11 cellular contexts compared by ENCODE assay signal in genomic region chr17:8892338-8892690, GRCh38. TPM values are rescaled to one million over a fixed set of nuclear protein-coding genes. Genes with fewer than 3 reads are reported as not detected.
DNase-seq lines count a peak whose midpoint lies in the region; ATAC-seq, FAIRE-seq and TF ChIP-seq lines count a peak whose summit lies in the region.
"Had no signal": no experiment of that assay in that cellular context is flagged by ENCODE, and none has a peak within 500 bp of the region (broad histone marks: within the 10 kb centered on the region; RNA-seq: fewer than 3 reads in every experiment).

No MANE protein-coding gene starts in this region.

- no peak for TF ChIP-seq RAD21 in K562 (CRISPR knock-in tag; conservative IDR thresholded peaks at IDR 0.05 in 1 of 2, IDR thresholded peaks at IDR 0.05 in 1 of 2)

- TF ChIP-seq CTCF in DND-41 (IDR thresholded peaks at IDR 0.05; ENCODE audit: borderline replicate concordance, extremely low read depth, low read length, poor library complexity, severe bottlenecking) (no peak), K562 (IDR thresholded peaks at IDR 0.05 in 2 of 3, conservative IDR thresholded peaks at IDR 0.05 in 1 of 3; ENCODE audit: insufficient read depth in 2 of 3, low read depth in 1 of 3, low read length in 3 of 3) (no peak), omental fat pad (IDR thresholded peaks at IDR 0.05) (no peak)

- H3K27ac ChIP-seq in DND-41 (ENCODE audit: low read length) (peak overlapping the region; percentile 34; the same call in 1 of the 2 replicates), K562 (ENCODE audit: extremely low read depth, low read depth, low read length) (no peak overlapping the region), caudate nucleus (ENCODE audit: low read depth, low read length) (no peak overlapping the region)

- H3K79me2 ChIP-seq in DND-41 (ENCODE audit: insufficient read depth, low read length), result no peaks in the 10 kb centered on the region
- H3K79me2 ChIP-seq in K562 (ENCODE audit: control insufficient read depth, insufficient read depth, low read length), result no peaks in the 10 kb centered on the region

- no peak for FAIRE-seq in K562 (lab: Jason Lieb, UNC)

- no TSS peak for BruUV-seq in K562 (replicated peaks; lab: Mats Ljungman, UMichigan)

- no peak for TF ChIP-seq EP300 in K562 (IDR thresholded peaks at IDR 0.05; ENCODE audit: low read length)

- ATAC-seq in DND-41 (ENCODE audit: insufficient read depth, low read depth) (no peak), GM18861 (IDR thresholded peaks at IDR 0.05; ENCODE audit: unreplicated experiment) (peak; percentile 42), HG03432 (IDR thresholded peaks at IDR 0.05; ENCODE audit: unreplicated experiment) (peak; percentile 61), K562 (no peak), omental fat pad (ENCODE audit: low FRiP score) (no peak)
- ATAC-seq: Panc1 had no signal

- H4K20me1 ChIP-seq in DND-41 (ENCODE audit: insufficient read depth, low read length) (no peaks in the 10 kb centered on the region), K562 (replicated peaks; ENCODE audit: control insufficient read depth, insufficient read depth, low read length) (no peaks in the 10 kb centered on the region; the same call in 1 of the 2 replicates)

- H3K4me3 ChIP-seq in DND-41 (ENCODE audit: low read depth in 1 of 2, low read length in 2 of 2), result no peak overlapping the region
- H3K4me3 ChIP-seq in K562, result no peak overlapping the region

- H3K9ac ChIP-seq in DND-41 (ENCODE audit: low read depth, low read length) (no peak overlapping the region), K562 (ENCODE audit: insufficient read depth in 1 of 2, low read depth in 2 of 2, low read length in 2 of 2) (no peak overlapping the region)

- no peaks in the 10 kb centered on the region for H3K9me3 ChIP-seq in DND-41 (ENCODE audit: insufficient read depth, low read length, severe bottlenecking)
- H3K9me3 ChIP-seq in K562 (replicated peaks; ENCODE audit: control insufficient read depth, insufficient read depth, low read depth, low read length), result no peaks in the 10 kb centered on the region

- H3K27me3 ChIP-seq in DND-41 (ENCODE audit: insufficient read depth, low read length, poor library complexity) (no peaks in the 10 kb centered on the region), K562 (ENCODE audit: control insufficient read depth in 2 of 2, insufficient read depth in 2 of 2, low read length in 2 of 2) (peaks cover 2 to 19% of the 10 kb centered on the region in 2 experiments; a peak in 2 of 5 replicates)

- H3K4me2 ChIP-seq in DND-41 (ENCODE audit: insufficient read depth, low read length) (no peak overlapping the region), K562 (ENCODE audit: insufficient read depth, low read length) (no peak overlapping the region)

- POLR2A ChIA-PET in K562 (lab: Yijun Ruan, JAX), result interaction anchor here (0.6 kb wide), 1 partner anchor 62 kb away, joined by 4 read pairs; no protein-coding TSS in a partner anchor

- no peaks in the 10 kb centered on the region for H3K9me1 ChIP-seq in K562 (ENCODE audit: control insufficient read depth, insufficient read depth, low read length)

- H3K4me1 ChIP-seq in DND-41 (ENCODE audit: insufficient read depth, low read length), result peaks cover 14% of the 10 kb centered on the region
- H3K4me1 ChIP-seq in K562 (replicated peaks in 1 of 2; ENCODE audit: control insufficient read depth in 2 of 2, insufficient read depth in 2 of 2, low read length in 2 of 2), result peaks cover 0 to 5% of the 10 kb centered on the region in 2 experiments; a peak in 2 of 5 replicates

- 2% methylated on average over 6 of the region's 6 CpGs for WGBS in K562 (ENCODE audit: insufficient coverage, low coverage, missing lambda C conversion rate)

- H3K36me3 ChIP-seq in DND-41 (ENCODE audit: insufficient read depth, low read length) (peaks cover 79% of the 10 kb centered on the region), K562 (ENCODE audit: control insufficient read depth, insufficient read depth, low read length) (no peaks in the 10 kb centered on the region)

- no peak for DNase-seq in DND-41
- DNase-seq in K562 (ENCODE audit: extremely low read depth in 1 of 4, low spot score in 3 of 4), result no peak
- no peak for DNase-seq in NCI-H748 treated with DMSO at 0.1 percent for 48 hours (lab: John Stamatoyannopoulos, UW)
- no peak for DNase-seq in NCI-H345 treated with DMSO at 0.1 percent for 48 hours (lab: John Stamatoyannopoulos, UW; ENCODE audit: unreplicated experiment)
- DNase-seq in omental fat pad (ENCODE audit: low spot score), result no peak
- no peak for DNase-seq in caudate nucleus (lab: John Stamatoyannopoulos, UW)
- DNase-seq: naive B cell, NCI-H2081 had no signal

- CTCF ChIA-PET in K562 (lab: Yijun Ruan, JAX; ENCODE audit: low intra/inter-chr PET ratio), result no interaction called here

- in situ Hi-C loops in K562 (cut with MboI), result loop anchor here (5.0 kb wide), 1 partner anchor 95 kb away; the partner anchor contains the start of gene MFSD6L

- H2AFZ ChIP-seq in DND-41 (ENCODE audit: low read depth, low read length) (no peak overlapping the region), K562 (ENCODE audit: low read depth, low read length) (no peak overlapping the region)

- intact Hi-C loops in K562 (cut with micrococcal nuclease), result loop anchor here (10.0 kb wide), 2 partner anchors 102 to 148 kb away; partner anchors contain the start of gene CCDC42

- no peak for TF ChIP-seq POLR2A in K562 (conservative IDR thresholded peaks at IDR 0.05)

TF ChIP-seq in K562, 482 proteins besides CTCF, POLR2A, EP300 and RAD21:
- TF ChIP-seq KHSRP (IDR thresholded peaks at IDR 0.05) (no peak), NFE2 (IDR thresholded peaks at IDR 0.05; ENCODE audit: low read depth) (peak; percentile 38; the same call in 1 of the 2 replicates)

RNA-seq across cellular contexts. Expression of gene PIK3R6, which starts 24.8 kb away (rescaled TPM):
- not detected in 2 replicates for total RNA-seq in K562 (2011; cell fraction: chromatin; rRNA removed; ENCODE audit: low replicate concordance)
- not detected in 2 replicates for total RNA-seq in K562 (2011; cell fraction: nucleolus; rRNA removed)
- total RNA-seq in K562 (2011; cell fraction: nucleoplasm; rRNA removed), result not detected in 2 replicates
- total RNA-seq in K562 (2014; rRNA removed), result not detected in 2 replicates
- not detected in 2 replicates for total RNA-seq in K562 (2014; rRNA removed; fragmentation: Illumina TruSeq; extraction: Trizol)
- not detected in 2 replicates for total RNA-seq in K562 (2015; rRNA removed; fragmentation: Illumina TruSeq; extraction: Trizol)
- 0.04 TPM in 1 of 2 replicates, not detected in the other for total RNA-seq in K562 (2021)
- not detected in 2 replicates for polyA plus RNA-seq in K562 (2011; rRNA removed)
- not detected in 2 replicates for polyA plus RNA-seq in K562 (2011; cell fraction: cytosol; rRNA removed)
- polyA plus RNA-seq in K562 (2011; cell fraction: nucleus; rRNA removed), result not detected in 2 replicates
- 0.04 TPM in 1 of 2 replicates, not detected in the other for polyA plus RNA-seq in K562 (2012)
- polyA plus RNA-seq in K562 (2014; fragmentation: Illumina TruSeq; extraction: Trizol), result not detected in 2 replicates
- not detected for polyA plus RNA-seq in K562 (2014; fragmentation: Nextera tagmentation; extraction: Ambion mirVana)
- polyA plus RNA-seq in K562 (2014; rRNA removed), result not detected in 2 replicates
- polyA minus RNA-seq in K562 (2011; rRNA and poly(A)+ RNA removed), result not detected in 2 replicates
- not detected in 2 replicates for polyA minus RNA-seq in K562 (2011; cell fraction: cytosol; rRNA and poly(A)+ RNA removed)
- polyA minus RNA-seq in K562 (2011; cell fraction: nucleus; rRNA and poly(A)+ RNA removed), result not detected in 2 replicates
- total RNA-seq in omental fat pad, result 1 to 10 TPM in 2 of 4 donors, under 1 TPM in 2; 0.56 to 3.5 (median 1.5) TPM

Comparison
In these comparisons a context has a peak if more than half of its experiments do, and no peak if none do; other contexts are left out.
1. ATAC-seq: peak in GM18861 (single experiment) and HG03432 (single experiment); none in DND-41 (single experiment), K562 (single experiment) and omental fat pad (single experiment).